Comparison of ENCODE assay signal across 10 cellular contexts in the genomic region with DNA sequence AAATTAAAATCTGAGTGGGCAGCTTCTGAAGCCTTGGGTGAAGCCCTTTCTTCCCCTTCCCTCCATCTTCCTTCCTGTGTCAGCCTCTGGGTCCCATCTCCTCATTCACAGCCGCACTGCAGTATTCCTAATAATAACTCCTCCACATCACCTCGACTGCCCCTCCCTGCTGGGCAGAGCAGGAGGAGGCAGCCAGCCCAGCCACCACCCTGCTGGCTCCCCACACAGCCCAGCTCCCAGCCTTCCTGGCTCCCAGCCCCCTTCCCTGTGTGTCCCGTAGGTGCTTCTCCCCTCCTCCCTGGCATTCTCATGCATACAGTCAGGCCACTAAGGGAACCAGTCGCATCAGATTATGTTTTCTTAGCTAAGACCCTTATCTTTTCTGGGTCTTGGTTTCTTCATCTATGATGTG. TPM values are rescaled to one million over a fixed set of nuclear protein-coding genes. Genes with fewer than 3 reads are reported as not detected.
DNase-seq lines count a peak whose midpoint lies in the region; ATAC-seq and TF ChIP-seq lines count a peak whose summit lies in the region.
"Had no signal": no experiment of that assay in that cellular context is flagged by ENCODE, and none has a peak within 500 bp of the region (broad histone marks: within the 10 kb centered on the region; RNA-seq: fewer than 3 reads in every experiment).

No MANE protein-coding gene starts in this region.

- H3K27ac ChIP-seq in coronary artery: peak overlapping the region; percentile 91 to 97
- no peak overlapping the region for H3K27ac ChIP-seq in mesendoderm (ENCODE audit: low read depth, low read length)
- H3K27ac ChIP-seq in vagina: peak overlapping the region; percentile 86

- no peak for TF ChIP-seq CTCF in coronary artery (IDR thresholded peaks at IDR 0.05)
- TF ChIP-seq CTCF in vagina (IDR thresholded peaks at IDR 0.05): no peak

- H3K4me3 ChIP-seq in coronary artery: peak overlapping the region; percentile 96
- no peak overlapping the region for H3K4me3 ChIP-seq in mesendoderm (ENCODE audit: low read length)
- peak overlapping the region in 1 of 2 donors; percentile 30 for H3K4me3 ChIP-seq in vagina

- CTCF ChIA-PET in activated naive CD4-positive, alpha-beta T cell treated with anti-CD3 and anti-CD28 coated beads, Interleukin-2, amount 10 ng/mL, durations not matched to agents 7 days and 5 days (lab: Charles Lee): interaction anchor here (0.6 to 15.0 kb wide), 6 partner anchors 13 to 193 kb away, joined by 3 to 128 read pairs (median 6); partner anchors contain the start of genes GAPDH and NOP2

- no peak overlapping the region for H2BK15ac ChIP-seq in mesendoderm (replicated peaks; ENCODE audit: low read depth)

- H3K36me3 ChIP-seq in mesendoderm (ENCODE audit: control insufficient read depth, insufficient read depth, low read length): peaks cover 4% of the 10 kb centered on the region
- peaks cover 0 to 13% of the 10 kb centered on the region in 2 donors for H3K36me3 ChIP-seq in vagina

- H4K5ac ChIP-seq in mesendoderm (ENCODE audit: low read length): no peak overlapping the region

- peak overlapping the region; percentile 37 for H3K27ac Mint-ChIP-seq in activated naive CD4-positive, alpha-beta T cell treated with anti-CD3 and anti-CD28 coated beads, Interleukin-2, amount 10 ng/mL, durations not matched to agents 7 days and 5 days
- no peak overlapping the region for H3K27ac Mint-ChIP-seq in activated naive CD4-positive, alpha-beta T cell treated with anti-CD3 and anti-CD28 coated beads, Interleukin-2, amount 50 U/mL, for 72 hours

- H3K4me1 ChIP-seq in mesendoderm (ENCODE audit: control insufficient read depth, low read depth, low read length): peaks cover 4% of the 10 kb centered on the region
- H3K4me1 ChIP-seq in vagina: peaks cover 76% of the 10 kb centered on the region

- peaks cover 54% of the 10 kb centered on the region for H3K4me1 Mint-ChIP-seq in activated naive CD4-positive, alpha-beta T cell treated with anti-CD3 and anti-CD28 coated beads, Interleukin-2, amount 10 ng/mL, durations not matched to agents 7 days and 5 days

- no peak overlapping the region for H3K23ac ChIP-seq in mesendoderm (ENCODE audit: low read length)

- peaks cover 34% of the 10 kb centered on the region for H3K36me3 Mint-ChIP-seq in activated naive CD4-positive, alpha-beta T cell treated with anti-CD3 and anti-CD28 coated beads, Interleukin-2, amount 10 ng/mL, durations not matched to agents 7 days and 5 days
- peaks cover 12 to 14% of the 10 kb centered on the region in 2 donors for H3K36me3 Mint-ChIP-seq in activated naive CD4-positive, alpha-beta T cell treated with anti-CD3 and anti-CD28 coated beads, Interleukin-2, amount 50 U/mL, for 72 hours

- WGBS in mesendoderm (ENCODE audit: extremely low coverage, insufficient coverage, low lambda C conversion rate): no CpG with 5 or more reads among the region's 4 CpGs

- no peak overlapping the region for H3K4me3 Mint-ChIP-seq in activated naive CD4-positive, alpha-beta T cell treated with anti-CD3 and anti-CD28 coated beads, Interleukin-2, amount 10 ng/mL, durations not matched to agents 7 days and 5 days

- TF ChIP-seq POLR2A in vagina (IDR thresholded peaks at IDR 0.05): no peak

- no peak overlapping the region for H2BK120ac ChIP-seq in mesendoderm (ENCODE audit: low read depth, low read length)

- peaks cover 33% of the 10 kb centered on the region for H3K79me2 ChIP-seq in mesendoderm (ENCODE audit: control insufficient read depth, insufficient read depth, low read length)

- H3K9me3 ChIP-seq in vagina: no peaks in the 10 kb centered on the region

- H3K4me2 ChIP-seq in mesendoderm (ENCODE audit: low read length): no peak overlapping the region

- H2AK5ac ChIP-seq in mesendoderm (ENCODE audit: low read length): no peak overlapping the region

- H3K4ac ChIP-seq in mesendoderm (ENCODE audit: low read depth, low read length): no peak overlapping the region

- no peaks in the 10 kb centered on the region for H3K9me3 Mint-ChIP-seq in activated naive CD4-positive, alpha-beta T cell treated with anti-CD3 and anti-CD28 coated beads, Interleukin-2, amount 10 ng/mL, durations not matched to agents 7 days and 5 days
- no peaks in the 10 kb centered on the region for H3K9me3 Mint-ChIP-seq in activated naive CD4-positive, alpha-beta T cell treated with anti-CD3 and anti-CD28 coated beads, Interleukin-2, amount 50 U/mL, for 72 hours

- H3K27me3 Mint-ChIP-seq in activated naive CD4-positive, alpha-beta T cell treated with anti-CD3 and anti-CD28 coated beads, Interleukin-2, amount 10 ng/mL, durations not matched to agents 7 days and 5 days: no peaks in the 10 kb centered on the region

- intact Hi-C loops in vagina (cut with DNase I): loop anchor here (5.0 kb wide), 1 partner anchor 225 kb away; no protein-coding TSS in a partner anchor

- DNase-seq in activated naive CD4-positive, alpha-beta T cell treated with anti-CD3 and anti-CD28 coated beads, Interleukin-2, amount 10 ng/mL, durations not matched to agents 7 days and 5 days: no peak
- DNase-seq in activated naive CD4-positive, alpha-beta T cell treated with anti-CD3 and anti-CD28 coated beads, Interleukin-2, amount 50 U/mL, for 72 hours (ENCODE audit: low spot score in 2 of 2): no peak
- peak; percentile 87 for DNase-seq in coronary artery (ENCODE audit: low spot score)
- DNase-seq in mesendoderm: no peak
- DNase-seq in vagina (ENCODE audit: extremely low spot score in 2 of 2): no peak
- DNase-seq in NCI-H446 (lab: John Stamatoyannopoulos, UW): no peak
- DNase-seq in superior temporal gyrus (ENCODE audit: extremely low spot score): no peak
- DNase-seq: effector memory CD4-positive, alpha-beta T cell; T1000 had no signal

- ATAC-seq in activated naive CD4-positive, alpha-beta T cell treated with anti-CD3 and anti-CD28 coated beads, Interleukin-2, amount 50 U/mL, for 72 hours: no peak
- ATAC-seq in HG03571 (IDR thresholded peaks at IDR 0.05; ENCODE audit: unreplicated experiment): no peak

- no peak overlapping the region for H4K8ac ChIP-seq in mesendoderm (ENCODE audit: low read depth, low read length)

- H3K79me1 ChIP-seq in mesendoderm (ENCODE audit: low read length): peaks cover 35% of the 10 kb centered on the region

- peak overlapping the region; percentile 42 for H3K9ac ChIP-seq in mesendoderm (ENCODE audit: low read length)

- no peaks in the 10 kb centered on the region for H3K27me3 ChIP-seq in mesendoderm (ENCODE audit: insufficient read depth, low read length, poor library complexity)
- no peaks in the 10 kb centered on the region for H3K27me3 ChIP-seq in vagina

- H2BK5ac ChIP-seq in mesendoderm (ENCODE audit: low read length): no peak overlapping the region

- H3K18ac ChIP-seq in mesendoderm (ENCODE audit: low read length): no peak overlapping the region

- peak overlapping the region; percentile 25 for H3K56ac ChIP-seq in mesendoderm (ENCODE audit: low read length)

RNA-seq across cellular contexts. Expression of gene IFFO1, which starts 3.7 kb away (rescaled TPM):
- total RNA-seq in activated naive CD4-positive, alpha-beta T cell treated with anti-CD3 and anti-CD28 coated beads, Interleukin-2, amount 50 U/mL, for 72 hours: 10 to 100 TPM; 10.3 to 16.4 TPM
- 4.3 TPM for polyA plus RNA-seq in mesendoderm (2013, experiment 1 of 2)
- 4.1 TPM for polyA plus RNA-seq in mesendoderm (2013, experiment 2 of 2)
- total RNA-seq in vagina: 21.1 TPM

RNA-seq across cellular contexts. Expression of gene NOP2, which starts 15.9 kb away (rescaled TPM):
- 10 to 100 TPM; 78.8 to 79.8 TPM for total RNA-seq in activated naive CD4-positive, alpha-beta T cell treated with anti-CD3 and anti-CD28 coated beads, Interleukin-2, amount 50 U/mL, for 72 hours
- polyA plus RNA-seq in mesendoderm (2013, experiment 1 of 2): 68.0 TPM
- polyA plus RNA-seq in mesendoderm (2013, experiment 2 of 2): 67.6 TPM
- total RNA-seq in vagina: 43.0 TPM

RNA-seq across cellular contexts. Expression of gene GAPDH, which starts 17.8 kb away (rescaled TPM):
- 1,000 to 10,000 TPM; 5,900 to 8,209 TPM for total RNA-seq in activated naive CD4-positive, alpha-beta T cell treated with anti-CD3 and anti-CD28 coated beads, Interleukin-2, amount 50 U/mL, for 72 hours
- polyA plus RNA-seq in mesendoderm (2013, experiment 1 of 2): 5,113 TPM
- polyA plus RNA-seq in mesendoderm (2013, experiment 2 of 2): 5,145 TPM
- 2,297 TPM for total RNA-seq in vagina

RNA-seq across cellular contexts. Expression of gene CHD4, which starts 55.0 kb away (rescaled TPM):
- 100 to 1,000 TPM; 288 to 307 TPM for total RNA-seq in activated naive CD4-positive, alpha-beta T cell treated with anti-CD3 and anti-CD28 coated beads, Interleukin-2, amount 50 U/mL, for 72 hours
- polyA plus RNA-seq in mesendoderm (2013, experiment 1 of 2): 145 TPM
- polyA plus RNA-seq in mesendoderm (2013, experiment 2 of 2): 139 TPM
- 152 TPM for total RNA-seq in vagina

RNA-seq across cellular contexts. Expression of gene NCAPD2, which starts 58.2 kb away (rescaled TPM):
- total RNA-seq in activated naive CD4-positive, alpha-beta T cell treated with anti-CD3 and anti-CD28 coated beads, Interleukin-2, amount 50 U/mL, for 72 hours: 100 to 1,000 TPM; 208 to 276 TPM
- 52.1 TPM for polyA plus RNA-seq in mesendoderm (2013, experiment 1 of 2)
- polyA plus RNA-seq in mesendoderm (2013, experiment 2 of 2): 50.5 TPM
- total RNA-seq in vagina: 25.5 TPM
